Comparison of ENCODE assay signal across 1 cellular context in genomic region chr6:43231735-43232450, GRCh38.
A peak's percentile ranks its signal among the peaks of the same experiment; 100 is the strongest.
TF ChIP-seq lines count a peak whose summit lies in the region.

No MANE protein-coding gene starts in this region.

TF ChIP-seq in K562, 482 proteins besides CTCF, POLR2A, EP300 and RAD21 (continued from another document):
- TF ChIP-seq ZBTB26 (CRISPR knock-in tag; IDR thresholded peaks at IDR 0.05) (0 out of 2 replicates have a peak, but pooled peaks have one; percentile 78), ZNF12 (CRISPR knock-in tag; IDR thresholded peaks at IDR 0.05) (no peak), ZNF639 (CRISPR knock-in tag; conservative IDR thresholded peaks at IDR 0.05 in 1 of 2, IDR thresholded peaks at IDR 0.05 in 1 of 2) (no peak), THRAP3 (IDR thresholded peaks at IDR 0.05; ENCODE audit: borderline replicate concordance) (peak; percentile 89), ZFP1 (CRISPR knock-in tag; IDR thresholded peaks at IDR 0.05) (no peak), ATF6 (CRISPR knock-in tag; IDR thresholded peaks at IDR 0.05) (no peak)
